In genomic region chr15:38745136-38745535, GRCh38 we compare ENCODE assay signal across 15 cellular contexts.
"Had no signal": no experiment of that assay in that cellular context is flagged by ENCODE, and none has a peak within 500 bp of the region (broad histone marks: within the 10 kb centered on the region; RNA-seq: fewer than 3 reads in every experiment).

No MANE protein-coding gene starts in this region.

- DNase-seq: activated CD4-positive, alpha-beta memory T cell treated with anti-CD3 and anti-CD28 coated beads for 36 hours; activated CD4-positive, alpha-beta T cell treated with anti-CD3 and anti-CD28 coated beads for 1 hour; activated CD8-positive, alpha-beta memory T cell treated with anti-CD3 and anti-CD28 coated beads, Interleukin-2, amount 10 ng/mL, durations not matched to agents 7 days and 5 days; activated T-cell treated with anti-CD3 and anti-CD28 coated beads, Interleukin-2, amount 50 U/mL, for 24 hours; brain microvascular endothelial cell; cortex of kidney; effector CD4-positive, alpha-beta T cell; esophagus squamous epithelium; islet precursor cell; naive thymus-derived CD4-positive, alpha-beta T cell; T-helper 1 cell had no signal

- H3K9me3 Mint-ChIP-seq: activated CD4-positive, alpha-beta memory T cell treated with anti-CD3 and anti-CD28 coated beads for 36 hours; activated naive CD4-positive, alpha-beta T cell treated with anti-CD3 and anti-CD28 coated beads, Interleukin-2, amount 50 U/mL, for 24 hours; activated T-cell treated with anti-CD3 and anti-CD28 coated beads, Interleukin-2, amount 50 U/mL, for 24 hours; naive thymus-derived CD4-positive, alpha-beta T cell; stimulated activated memory B cell treated with anti-CD40 and anti-IgM and Interleukin-4, amounts not matched to agents 10 μg/mL and 1 μg/mL and 100 μg/mL, for 72 hours had no signal

- H3K4me3 ChIP-seq: esophagus squamous epithelium had no signal

- H3K27me3 Mint-ChIP-seq: activated CD4-positive, alpha-beta memory T cell treated with anti-CD3 and anti-CD28 coated beads for 36 hours; activated T-cell treated with anti-CD3 and anti-CD28 coated beads, Interleukin-2, amount 50 U/mL, for 24 hours had no signal

- H3K27ac Mint-ChIP-seq: activated CD4-positive, alpha-beta memory T cell treated with anti-CD3 and anti-CD28 coated beads for 36 hours; activated CD8-positive, alpha-beta memory T cell treated with anti-CD3 and anti-CD28 coated beads, Interleukin-2, amount 10 ng/mL, durations not matched to agents 7 days and 5 days; activated naive CD4-positive, alpha-beta T cell treated with anti-CD3 and anti-CD28 coated beads, Interleukin-2, amount 50 U/mL, for 24 hours; activated T-cell treated with anti-CD3 and anti-CD28 coated beads, Interleukin-2, amount 50 U/mL, for 24 hours; naive thymus-derived CD4-positive, alpha-beta T cell; stimulated activated memory B cell treated with anti-CD40 and anti-IgM and Interleukin-4, amounts not matched to agents 10 μg/mL and 1 μg/mL and 100 μg/mL, for 72 hours had no signal

- H3K4me3 Mint-ChIP-seq: activated CD4-positive, alpha-beta memory T cell treated with anti-CD3 and anti-CD28 coated beads for 36 hours; activated CD8-positive, alpha-beta memory T cell treated with anti-CD3 and anti-CD28 coated beads, Interleukin-2, amount 10 ng/mL, durations not matched to agents 7 days and 5 days; activated naive CD4-positive, alpha-beta T cell treated with anti-CD3 and anti-CD28 coated beads, Interleukin-2, amount 50 U/mL, for 24 hours; activated T-cell treated with anti-CD3 and anti-CD28 coated beads, Interleukin-2, amount 50 U/mL, for 24 hours; naive thymus-derived CD4-positive, alpha-beta T cell; stimulated activated memory B cell treated with anti-CD40 and anti-IgM and Interleukin-4, amounts not matched to agents 10 μg/mL and 1 μg/mL and 100 μg/mL, for 72 hours had no signal

- H3K4me1 Mint-ChIP-seq: activated CD8-positive, alpha-beta memory T cell treated with anti-CD3 and anti-CD28 coated beads, Interleukin-2, amount 10 ng/mL, durations not matched to agents 7 days and 5 days; activated naive CD4-positive, alpha-beta T cell treated with anti-CD3 and anti-CD28 coated beads, Interleukin-2, amount 50 U/mL, for 24 hours; naive thymus-derived CD4-positive, alpha-beta T cell; stimulated activated memory B cell treated with anti-CD40 and anti-IgM and Interleukin-4, amounts not matched to agents 10 μg/mL and 1 μg/mL and 100 μg/mL, for 72 hours had no signal

- H3K36me3 Mint-ChIP-seq: activated CD4-positive, alpha-beta memory T cell treated with anti-CD3 and anti-CD28 coated beads for 36 hours; activated naive CD4-positive, alpha-beta T cell treated with anti-CD3 and anti-CD28 coated beads, Interleukin-2, amount 50 U/mL, for 24 hours; naive thymus-derived CD4-positive, alpha-beta T cell; stimulated activated memory B cell treated with anti-CD40 and anti-IgM and Interleukin-4, amounts not matched to agents 10 μg/mL and 1 μg/mL and 100 μg/mL, for 72 hours had no signal

- ATAC-seq: activated CD8-positive, alpha-beta memory T cell treated with anti-CD3 and anti-CD28 coated beads, Interleukin-2, amount 10 ng/mL, durations not matched to agents 7 days and 5 days; left lobe of liver; naive thymus-derived CD4-positive, alpha-beta T cell; stimulated activated memory B cell treated with anti-CD40 and anti-IgM and Interleukin-4, amounts not matched to agents 10 μg/mL and 1 μg/mL and 100 μg/mL, for 72 hours had no signal

- FAIRE-seq: endothelial cell of umbilical vein had no signal
